10 cellular contexts compared by ENCODE assay signal in the genomic region with DNA sequence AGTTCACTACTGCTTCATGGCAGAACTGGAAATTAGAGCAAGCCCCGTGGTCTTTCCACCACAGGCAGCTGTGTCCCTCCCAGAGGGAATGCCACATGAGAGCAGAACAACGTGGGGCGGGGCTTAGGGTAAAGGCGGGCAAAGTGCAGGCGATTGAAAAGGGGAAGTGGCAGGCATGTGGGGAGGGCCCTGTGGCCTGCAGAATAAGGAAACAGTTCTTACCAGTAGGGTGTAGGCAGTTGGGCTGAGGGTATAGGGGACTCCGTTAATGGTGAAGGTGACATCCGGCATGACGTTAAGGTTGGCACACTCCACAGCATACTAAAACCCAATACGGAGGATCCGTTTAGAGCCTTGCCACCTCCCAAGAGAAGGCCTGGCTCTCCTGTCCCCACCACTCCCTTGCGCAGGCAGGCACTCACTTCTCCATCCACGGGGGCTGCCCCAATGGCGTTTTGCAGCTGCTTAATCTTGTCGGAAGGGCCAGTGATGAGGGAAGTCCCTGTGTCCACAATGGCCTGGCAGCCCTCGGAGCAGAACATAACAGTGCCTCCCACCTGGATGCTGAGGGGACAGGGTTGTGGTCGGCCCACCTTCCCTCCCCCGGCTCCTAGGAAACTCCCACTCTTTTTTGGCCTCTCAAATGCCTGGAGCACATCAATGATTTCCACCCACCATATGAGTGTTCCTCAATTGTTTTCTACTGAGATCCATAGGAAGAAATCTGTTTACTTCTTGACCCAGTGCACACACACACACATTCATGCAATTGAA. TPM values are rescaled to one million over a fixed set of nuclear protein-coding genes. Genes with fewer than 3 reads are reported as not detected.
A peak's percentile ranks its signal among the peaks of the same experiment; 100 is the strongest.
DNase-seq lines count a peak whose midpoint lies in the region; ATAC-seq and TF ChIP-seq lines count a peak whose summit lies in the region.
"Had no signal": no experiment of that assay in that cellular context is flagged by ENCODE, and none has a peak within 500 bp of the region (broad histone marks: within the 10 kb centered on the region; RNA-seq: fewer than 3 reads in every experiment).

No MANE protein-coding gene starts in this region.

- ATAC-seq in HG02759 (IDR thresholded peaks at IDR 0.05; ENCODE audit: unreplicated experiment) = peak; percentile 97
- peak; percentile 73 to 76 for ATAC-seq in natural killer cell treated with Interleukin-12 subunit alpha and Interleukin-12 subunit beta and Interleukin-15 and Interleukin-18, amount 100 ng/mL, for 72 hours

- H3K4me1 ChIP-seq in ascending aorta = no peaks in the 10 kb centered on the region
- H3K4me1 ChIP-seq: A549 had no signal

- intact Hi-C loops in ascending aorta (cut with DNase I) = no loop called here

- H3K27me3 Mint-ChIP-seq in natural killer cell treated with Interleukin-12 subunit alpha and Interleukin-12 subunit beta and Interleukin-15 and Interleukin-18, amount 100 ng/mL, for 72 hours = no peaks in the 10 kb centered on the region

- no peaks in the 10 kb centered on the region for H3K27me3 ChIP-seq in ascending aorta

- H3K4me1 Mint-ChIP-seq in natural killer cell treated with Interleukin-12 subunit alpha and Interleukin-12 subunit beta and Interleukin-15 and Interleukin-18, amount 100 ng/mL, for 72 hours (ENCODE audit: low read depth in 2 of 2) = peaks cover 7 to 20% of the 10 kb centered on the region in 2 donors

- no peaks in the 10 kb centered on the region for H3K36me3 Mint-ChIP-seq in natural killer cell treated with Interleukin-12 subunit alpha and Interleukin-12 subunit beta and Interleukin-15 and Interleukin-18, amount 100 ng/mL, for 72 hours

- no peak overlapping the region for H3K4me3 ChIP-seq in ascending aorta
- H3K4me3 ChIP-seq: A549 had no signal

- DNase-seq in NCI-H146 (lab: John Stamatoyannopoulos, UW) = peak; percentile 17
- no peak for DNase-seq in NCI-H146 treated with DMSO at 0.1 percent for 48 hours (lab: John Stamatoyannopoulos, UW; ENCODE audit: unreplicated experiment)
- peak; percentile 3 for DNase-seq in NCI-H2171 (lab: John Stamatoyannopoulos, UW)
- DNase-seq in ascending aorta (ENCODE audit: low spot score in 2 of 2) = peak; percentile 66 to 83
- DNase-seq in natural killer cell treated with Interleukin-12 subunit alpha and Interleukin-12 subunit beta and Interleukin-15 and Interleukin-18, amount 100 ng/mL, for 72 hours (ENCODE audit: low spot score) = peak; percentile 67
- DNase-seq in COR-L47 (lab: John Stamatoyannopoulos, UW) = no peak
- DNase-seq in NCI-H2196 (lab: John Stamatoyannopoulos, UW; ENCODE audit: unreplicated experiment) = no peak

- TF ChIP-seq CTCF in ascending aorta (IDR thresholded peaks at IDR 0.05) = no peak

- no peak overlapping the region for H3K27ac ChIP-seq in ascending aorta
- H3K27ac ChIP-seq: A549 had no signal

- peak overlapping the region; percentile 25 for H3K4me3 Mint-ChIP-seq in natural killer cell treated with Interleukin-12 subunit alpha and Interleukin-12 subunit beta and Interleukin-15 and Interleukin-18, amount 100 ng/mL, for 72 hours
- H3K4me3 Mint-ChIP-seq: T-helper 1 cell treated with Interleukin-12 subunit alpha and Interleukin-12 subunit beta and Interleukin-4 antibody, amounts not matched to agents 30 μg/mL and 1 μg/mL, for 36 hours had no signal

- H3K9me3 Mint-ChIP-seq in natural killer cell treated with Interleukin-12 subunit alpha and Interleukin-12 subunit beta and Interleukin-15 and Interleukin-18, amount 100 ng/mL, for 72 hours = no peaks in the 10 kb centered on the region
- H3K9me3 Mint-ChIP-seq: T-helper 1 cell treated with Interleukin-12 subunit alpha and Interleukin-12 subunit beta and Interleukin-4 antibody, amounts not matched to agents 30 μg/mL and 1 μg/mL, for 36 hours had no signal

- H3K27ac Mint-ChIP-seq in natural killer cell treated with Interleukin-12 subunit alpha and Interleukin-12 subunit beta and Interleukin-15 and Interleukin-18, amount 100 ng/mL, for 72 hours = no peak overlapping the region
- H3K27ac Mint-ChIP-seq: T-helper 1 cell treated with Interleukin-12 subunit alpha and Interleukin-12 subunit beta and Interleukin-4 antibody, amounts not matched to agents 30 μg/mL and 1 μg/mL, for 36 hours had no signal

- H3K9me3 ChIP-seq in ascending aorta = no peaks in the 10 kb centered on the region
- H3K9me3 ChIP-seq: A549 had no signal

- H3K36me3 ChIP-seq in ascending aorta = no peaks in the 10 kb centered on the region

RNA-seq across cellular contexts. Expression of a gene that starts 9.1 kb away (rescaled TPM):
- total RNA-seq in ascending aorta = not detected
- total RNA-seq in natural killer cell treated with Interleukin-12 subunit alpha and Interleukin-12 subunit beta and Interleukin-15 and Interleukin-18, amount 100 ng/mL, for 72 hours = not detected

RNA-seq across cellular contexts. Expression of a gene that starts 11.4 kb away (rescaled TPM):
- not detected for total RNA-seq in ascending aorta
- total RNA-seq in natural killer cell treated with Interleukin-12 subunit alpha and Interleukin-12 subunit beta and Interleukin-15 and Interleukin-18, amount 100 ng/mL, for 72 hours = not detected

RNA-seq across cellular contexts. Expression of a gene that starts 40.7 kb away (rescaled TPM):
- total RNA-seq in ascending aorta = 0.53 TPM
- under 1 TPM in 1 of 2 donors, not detected in 1; 0.86 TPM for total RNA-seq in natural killer cell treated with Interleukin-12 subunit alpha and Interleukin-12 subunit beta and Interleukin-15 and Interleukin-18, amount 100 ng/mL, for 72 hours

Comparison
In these comparisons a context has a peak if more than half of its experiments do, and no peak if none do; other contexts are left out.
1. DNase-seq: peak in NCI-H146 (single experiment), NCI-H2171 (single experiment), ascending aorta (2 of 2) and natural killer cell treated with Interleukin-12 subunit alpha and Interleukin-12 subunit beta and Interleukin-15 and Interleukin-18, amount 100 ng/mL, for 72 hours (single experiment); none in NCI-H146 treated with DMSO at 0.1 percent for 48 hours (single experiment), COR-L47 (single experiment) and NCI-H2196 (single experiment).